Comparison of ENCODE assay signal across 1 cellular context in the genomic region with DNA sequence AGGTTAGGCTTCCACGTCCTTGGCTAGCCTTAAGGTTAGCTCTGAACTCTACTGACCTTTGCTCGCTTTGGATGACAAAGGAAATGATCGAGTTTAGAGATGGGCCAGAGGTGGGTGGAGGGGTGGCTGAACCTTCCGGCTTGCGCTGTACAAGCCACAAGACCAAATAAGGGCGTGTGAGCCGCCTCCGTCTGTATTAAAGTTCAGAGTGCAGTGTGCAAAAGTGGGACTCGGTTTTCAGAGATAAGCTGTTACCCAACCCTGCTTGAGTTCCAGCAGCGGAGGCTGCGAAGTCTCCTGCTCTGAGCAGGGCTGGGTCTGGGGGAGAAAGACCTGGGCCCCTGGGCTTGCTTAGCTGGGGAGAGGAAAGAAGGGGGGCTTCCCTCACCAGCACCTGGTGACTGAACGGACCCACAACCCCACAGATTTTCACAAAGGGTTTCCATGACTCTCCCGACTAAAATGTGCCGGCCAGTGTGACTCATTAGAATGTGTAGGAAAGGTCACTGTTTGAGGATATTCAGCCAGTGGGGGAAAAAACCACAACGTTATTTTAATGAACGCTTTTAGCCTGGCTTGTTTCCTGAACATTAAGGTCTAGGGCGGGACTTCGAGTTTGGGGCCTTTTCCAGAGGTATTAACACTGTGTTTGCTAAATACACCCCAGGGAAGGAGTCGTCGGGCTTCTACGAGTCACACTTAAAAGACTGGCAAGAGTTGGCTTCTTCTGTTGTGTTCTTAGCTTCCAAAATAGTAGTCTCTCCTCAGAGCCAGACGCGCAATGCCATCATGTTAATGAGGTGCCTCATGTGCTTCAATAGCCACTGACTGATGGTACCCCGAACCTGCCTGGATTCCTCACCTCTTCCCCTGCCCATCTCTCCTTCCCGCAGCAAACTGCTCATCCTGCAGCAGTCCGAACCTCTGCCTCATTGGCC.
A peak's percentile ranks its signal among the peaks of the same experiment; 100 is the strongest.
TF ChIP-seq lines count a peak whose summit lies in the region.

No MANE protein-coding gene starts in this region.

TF ChIP-seq in HepG2, 621 proteins besides CTCF, POLR2A, EP300 and RAD21 (continued from another document and continues in another):
- TF ChIP-seq AHR (CRISPR knock-in tag; IDR thresholded peaks at IDR 0.05) = 0 out of 2 replicates have a peak, but pooled peaks have one; percentile 36
- TF ChIP-seq ZFYVE20 (CRISPR knock-in tag; IDR thresholded peaks at IDR 0.05; ENCODE audit: borderline replicate concordance, low read depth) = no peak
- 0 out of 2 replicates have a peak, but pooled peaks have one; percentile 35 for TF ChIP-seq GTF2F1 (IDR thresholded peaks at IDR 0.05; ENCODE audit: low read length)
- TF ChIP-seq POLR2AphosphoS5 (IDR thresholded peaks at IDR 0.05; ENCODE audit: low read depth, low read length) = peak; percentile 90
- TF ChIP-seq, protein P1, sequence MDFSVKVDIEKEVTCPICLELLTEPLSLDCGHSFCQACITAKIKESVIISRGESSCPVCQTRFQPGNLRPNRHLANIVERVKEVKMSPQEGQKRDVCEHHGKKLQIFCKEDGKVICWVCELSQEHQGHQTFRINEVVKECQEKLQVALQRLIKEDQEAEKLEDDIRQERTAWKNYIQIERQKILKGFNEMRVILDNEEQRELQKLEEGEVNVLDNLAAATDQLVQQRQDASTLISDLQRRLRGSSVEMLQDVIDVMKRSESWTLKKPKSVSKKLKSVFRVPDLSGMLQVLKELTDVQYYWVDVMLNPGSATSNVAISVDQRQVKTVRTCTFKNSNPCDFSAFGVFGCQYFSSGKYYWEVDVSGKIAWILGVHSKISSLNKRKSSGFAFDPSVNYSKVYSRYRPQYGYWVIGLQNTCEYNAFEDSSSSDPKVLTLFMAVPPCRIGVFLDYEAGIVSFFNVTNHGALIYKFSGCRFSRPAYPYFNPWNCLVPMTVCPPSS (IDR thresholded peaks at IDR 0.05) = no peak
- TF ChIP-seq KLF13 (CRISPR knock-in tag; IDR thresholded peaks at IDR 0.05) = no peak
- no peak for TF ChIP-seq ZKSCAN5 (CRISPR knock-in tag; IDR thresholded peaks at IDR 0.05)
- TF ChIP-seq, protein P2, sequence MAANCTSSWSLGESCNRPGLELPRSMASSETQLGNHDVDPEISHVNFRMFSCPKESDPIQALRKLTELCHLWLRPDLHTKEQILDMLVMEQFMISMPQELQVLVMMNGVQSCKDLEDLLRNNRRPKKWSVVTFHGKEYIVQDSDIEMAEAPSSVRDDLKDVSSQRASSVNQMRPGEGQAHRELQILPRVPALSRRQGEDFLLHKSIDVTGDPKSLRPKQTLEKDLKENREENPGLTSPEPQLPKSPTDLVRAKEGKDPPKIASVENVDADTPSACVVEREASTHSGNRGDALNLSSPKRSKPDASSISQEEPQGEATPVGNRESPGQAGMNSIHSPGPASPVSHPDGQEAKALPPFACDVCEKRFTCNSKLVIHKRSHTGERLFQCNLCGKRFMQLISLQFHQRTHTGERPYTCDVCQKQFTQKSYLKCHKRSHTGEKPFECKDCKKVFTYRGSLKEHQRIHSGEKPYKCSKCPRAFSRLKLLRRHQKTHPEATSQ (CRISPR knock-in tag; IDR thresholded peaks at IDR 0.05; ENCODE audit: borderline replicate concordance) = peak; percentile 90; the same call in 1 of the 2 replicates
- TF ChIP-seq ZNF468 (CRISPR knock-in tag; IDR thresholded peaks at IDR 0.05) = no peak
- TF ChIP-seq RCOR2 (CRISPR knock-in tag; IDR thresholded peaks at IDR 0.05) = peak; percentile 85
- TF ChIP-seq ZNF609 (CRISPR knock-in tag; IDR thresholded peaks at IDR 0.05; ENCODE audit: borderline replicate concordance) = peak; percentile 91; the same call in 1 of the 2 replicates
- peak; percentile 86 for TF ChIP-seq CEBPG (CRISPR knock-in tag; IDR thresholded peaks at IDR 0.05)
- peak; percentile 99 for TF ChIP-seq SALL1 (CRISPR knock-in tag; IDR thresholded peaks at IDR 0.05)
- peak; percentile 57; the same call in 1 of the 2 replicates for TF ChIP-seq ZNF652 (CRISPR knock-in tag; IDR thresholded peaks at IDR 0.05; ENCODE audit: borderline replicate concordance, low read depth)
- TF ChIP-seq, protein P3, sequence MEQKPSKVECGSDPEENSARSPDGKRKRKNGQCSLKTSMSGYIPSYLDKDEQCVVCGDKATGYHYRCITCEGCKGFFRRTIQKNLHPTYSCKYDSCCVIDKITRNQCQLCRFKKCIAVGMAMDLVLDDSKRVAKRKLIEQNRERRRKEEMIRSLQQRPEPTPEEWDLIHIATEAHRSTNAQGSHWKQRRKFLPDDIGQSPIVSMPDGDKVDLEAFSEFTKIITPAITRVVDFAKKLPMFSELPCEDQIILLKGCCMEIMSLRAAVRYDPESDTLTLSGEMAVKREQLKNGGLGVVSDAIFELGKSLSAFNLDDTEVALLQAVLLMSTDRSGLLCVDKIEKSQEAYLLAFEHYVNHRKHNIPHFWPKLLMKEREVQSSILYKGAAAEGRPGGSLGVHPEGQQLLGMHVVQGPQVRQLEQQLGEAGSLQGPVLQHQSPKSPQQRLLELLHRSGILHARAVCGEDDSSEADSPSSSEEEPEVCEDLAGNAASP (CRISPR knock-in tag; IDR thresholded peaks at IDR 0.05; ENCODE audit: borderline replicate concordance) = peak; percentile 98
- 0 out of 2 replicates have a peak, but pooled peaks have one; percentile 51 for TF ChIP-seq MAZ (IDR thresholded peaks at IDR 0.05; ENCODE audit: borderline replicate concordance, low read depth, low read length)
- TF ChIP-seq MAZ (CRISPR knock-in tag; IDR thresholded peaks at IDR 0.05; ENCODE audit: low read depth) = peak; percentile 81
- TF ChIP-seq ZNF510 (CRISPR knock-in tag; IDR thresholded peaks at IDR 0.05; ENCODE audit: low read depth) = peak; percentile 96; the same call in 1 of the 2 replicates
- peak; percentile 80 for TF ChIP-seq ZBTB25 (CRISPR knock-in tag; IDR thresholded peaks at IDR 0.05)
- TF ChIP-seq, protein P4, sequence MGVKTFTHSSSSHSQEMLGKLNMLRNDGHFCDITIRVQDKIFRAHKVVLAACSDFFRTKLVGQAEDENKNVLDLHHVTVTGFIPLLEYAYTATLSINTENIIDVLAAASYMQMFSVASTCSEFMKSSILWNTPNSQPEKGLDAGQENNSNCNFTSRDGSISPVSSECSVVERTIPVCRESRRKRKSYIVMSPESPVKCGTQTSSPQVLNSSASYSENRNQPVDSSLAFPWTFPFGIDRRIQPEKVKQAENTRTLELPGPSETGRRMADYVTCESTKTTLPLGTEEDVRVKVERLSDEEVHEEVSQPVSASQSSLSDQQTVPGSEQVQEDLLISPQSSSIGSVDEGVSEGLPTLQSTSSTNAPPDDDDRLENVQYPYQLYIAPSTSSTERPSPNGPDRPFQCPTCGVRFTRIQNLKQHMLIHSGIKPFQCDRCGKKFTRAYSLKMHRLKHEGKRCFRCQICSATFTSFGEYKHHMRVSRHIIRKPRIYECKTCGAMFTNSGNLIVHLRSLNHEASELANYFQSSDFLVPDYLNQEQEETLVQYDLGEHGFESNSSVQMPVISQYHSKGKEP (CRISPR knock-in tag; IDR thresholded peaks at IDR 0.05) = no peak
- no peak for TF ChIP-seq RORA (CRISPR knock-in tag; IDR thresholded peaks at IDR 0.05)
- TF ChIP-seq ARNTL (CRISPR knock-in tag; IDR thresholded peaks at IDR 0.05) = peak; percentile 89
- TF ChIP-seq ZNF766 (CRISPR knock-in tag; IDR thresholded peaks at IDR 0.05; ENCODE audit: borderline replicate concordance) = peak; percentile 71; the same call in 1 of the 2 replicates
- no peak for TF ChIP-seq SETDB1 (CRISPR knock-in tag; IDR thresholded peaks at IDR 0.05; ENCODE audit: borderline replicate concordance)
- no peak for TF ChIP-seq NFATC3 (CRISPR knock-in tag; IDR thresholded peaks at IDR 0.05)
- peak; percentile 69; the same call in 1 of the 2 replicates for TF ChIP-seq SP4 (CRISPR knock-in tag; IDR thresholded peaks at IDR 0.05)
- peak; percentile 94 for TF ChIP-seq DRAP1 (CRISPR knock-in tag; IDR thresholded peaks at IDR 0.05)
- peak; percentile 33; the same call in 1 of the 2 replicates for TF ChIP-seq ZNF431 (CRISPR knock-in tag; IDR thresholded peaks at IDR 0.05; ENCODE audit: borderline replicate concordance, low read depth)
- peak; percentile 99 for TF ChIP-seq ASH2L (IDR thresholded peaks at IDR 0.05; ENCODE audit: insufficient read length, low read depth, low read length)
- peak; percentile 77; the same call in 1 of the 2 replicates for TF ChIP-seq ZNF430 (CRISPR knock-in tag; IDR thresholded peaks at IDR 0.05)
- TF ChIP-seq GATAD1 (CRISPR knock-in tag; IDR thresholded peaks at IDR 0.05) = peak; percentile 72; the same call in 1 of the 2 replicates
- TF ChIP-seq, protein P5, sequence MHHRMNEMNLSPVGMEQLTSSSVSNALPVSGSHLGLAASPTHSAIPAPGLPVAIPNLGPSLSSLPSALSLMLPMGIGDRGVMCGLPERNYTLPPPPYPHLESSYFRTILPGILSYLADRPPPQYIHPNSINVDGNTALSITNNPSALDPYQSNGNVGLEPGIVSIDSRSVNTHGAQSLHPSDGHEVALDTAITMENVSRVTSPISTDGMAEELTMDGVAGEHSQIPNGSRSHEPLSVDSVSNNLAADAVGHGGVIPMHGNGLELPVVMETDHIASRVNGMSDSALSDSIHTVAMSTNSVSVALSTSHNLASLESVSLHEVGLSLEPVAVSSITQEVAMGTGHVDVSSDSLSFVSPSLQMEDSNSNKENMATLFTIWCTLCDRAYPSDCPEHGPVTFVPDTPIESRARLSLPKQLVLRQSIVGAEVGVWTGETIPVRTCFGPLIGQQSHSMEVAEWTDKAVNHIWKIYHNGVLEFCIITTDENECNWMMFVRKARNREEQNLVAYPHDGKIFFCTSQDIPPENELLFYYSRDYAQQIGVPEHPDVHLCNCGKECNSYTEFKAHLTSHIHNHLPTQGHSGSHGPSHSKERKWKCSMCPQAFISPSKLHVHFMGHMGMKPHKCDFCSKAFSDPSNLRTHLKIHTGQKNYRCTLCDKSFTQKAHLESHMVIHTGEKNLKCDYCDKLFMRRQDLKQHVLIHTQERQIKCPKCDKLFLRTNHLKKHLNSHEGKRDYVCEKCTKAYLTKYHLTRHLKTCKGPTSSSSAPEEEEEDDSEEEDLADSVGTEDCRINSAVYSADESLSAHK (CRISPR knock-in tag; IDR thresholded peaks at IDR 0.05; ENCODE audit: borderline replicate concordance) = no peak
- peak; percentile 75 for TF ChIP-seq TEAD3 (CRISPR knock-in tag; optimal IDR thresholded peaks at IDR 0.05; ENCODE audit: borderline replicate concordance)
- peak; percentile 84 for TF ChIP-seq ZBTB7B (CRISPR knock-in tag; IDR thresholded peaks at IDR 0.05)
- TF ChIP-seq, protein P6, sequence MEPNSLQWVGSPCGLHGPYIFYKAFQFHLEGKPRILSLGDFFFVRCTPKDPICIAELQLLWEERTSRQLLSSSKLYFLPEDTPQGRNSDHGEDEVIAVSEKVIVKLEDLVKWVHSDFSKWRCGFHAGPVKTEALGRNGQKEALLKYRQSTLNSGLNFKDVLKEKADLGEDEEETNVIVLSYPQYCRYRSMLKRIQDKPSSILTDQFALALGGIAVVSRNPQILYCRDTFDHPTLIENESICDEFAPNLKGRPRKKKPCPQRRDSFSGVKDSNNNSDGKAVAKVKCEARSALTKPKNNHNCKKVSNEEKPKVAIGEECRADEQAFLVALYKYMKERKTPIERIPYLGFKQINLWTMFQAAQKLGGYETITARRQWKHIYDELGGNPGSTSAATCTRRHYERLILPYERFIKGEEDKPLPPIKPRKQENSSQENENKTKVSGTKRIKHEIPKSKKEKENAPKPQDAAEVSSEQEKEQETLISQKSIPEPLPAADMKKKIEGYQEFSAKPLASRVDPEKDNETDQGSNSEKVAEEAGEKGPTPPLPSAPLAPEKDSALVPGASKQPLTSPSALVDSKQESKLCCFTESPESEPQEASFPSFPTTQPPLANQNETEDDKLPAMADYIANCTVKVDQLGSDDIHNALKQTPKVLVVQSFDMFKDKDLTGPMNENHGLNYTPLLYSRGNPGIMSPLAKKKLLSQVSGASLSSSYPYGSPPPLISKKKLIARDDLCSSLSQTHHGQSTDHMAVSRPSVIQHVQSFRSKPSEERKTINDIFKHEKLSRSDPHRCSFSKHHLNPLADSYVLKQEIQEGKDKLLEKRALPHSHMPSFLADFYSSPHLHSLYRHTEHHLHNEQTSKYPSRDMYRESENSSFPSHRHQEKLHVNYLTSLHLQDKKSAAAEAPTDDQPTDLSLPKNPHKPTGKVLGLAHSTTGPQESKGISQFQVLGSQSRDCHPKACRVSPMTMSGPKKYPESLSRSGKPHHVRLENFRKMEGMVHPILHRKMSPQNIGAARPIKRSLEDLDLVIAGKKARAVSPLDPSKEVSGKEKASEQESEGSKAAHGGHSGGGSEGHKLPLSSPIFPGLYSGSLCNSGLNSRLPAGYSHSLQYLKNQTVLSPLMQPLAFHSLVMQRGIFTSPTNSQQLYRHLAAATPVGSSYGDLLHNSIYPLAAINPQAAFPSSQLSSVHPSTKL (CRISPR knock-in tag; IDR thresholded peaks at IDR 0.05) = peak; percentile 91
